10 cellular contexts compared by ENCODE assay signal in the genomic region with DNA sequence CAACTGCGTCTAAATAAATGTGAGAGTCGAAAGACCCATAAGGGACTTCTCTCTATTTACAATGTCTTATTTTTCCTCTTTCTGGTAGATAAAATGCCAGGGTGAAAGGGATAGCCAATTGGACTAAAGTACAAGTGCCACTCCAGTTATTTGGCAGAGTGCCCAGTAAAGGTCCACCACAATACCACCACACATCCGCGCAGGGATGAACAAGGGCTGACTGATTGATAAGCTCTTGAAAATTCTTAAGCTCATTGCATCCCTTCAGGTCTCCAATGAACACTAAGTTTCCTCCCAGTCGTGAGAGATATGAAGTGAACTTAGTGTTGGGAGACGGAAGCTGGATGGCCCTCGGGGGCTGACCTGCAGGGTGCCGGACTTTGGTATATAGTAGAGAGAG. TPM values are rescaled to one million over a fixed set of nuclear protein-coding genes. Genes with fewer than 3 reads are reported as not detected.
"Had no signal": no experiment of that assay in that cellular context is flagged by ENCODE, and none has a peak within 500 bp of the region (broad histone marks: within the 10 kb centered on the region; RNA-seq: fewer than 3 reads in every experiment).

No MANE protein-coding gene starts in this region.

RNA-seq across cellular contexts. Expression of gene GDNF, which starts 58.4 kb away (rescaled TPM):
- total RNA-seq: activated CD4-positive, alpha-beta memory T cell treated with anti-CD3 and anti-CD28 coated beads, Interleukin-2, amount 10 ng/mL, durations not matched to agents 7 days and 5 days; activated CD4-positive, alpha-beta T cell treated with anti-CD3 and anti-CD28 coated beads, Interleukin-2, amount 10 ng/mL, durations not matched to agents 7 days and 5 days; activated naive CD4-positive, alpha-beta T cell treated with anti-CD3 and anti-CD28 coated beads, Interleukin-2, amount 50 U/mL, for 72 hours; activated naive CD8-positive, alpha-beta T cell treated with anti-CD3 and anti-CD28 coated beads, Interleukin-2, amount 10 ng/mL, durations not matched to agents 7 days and 5 days; activated T-cell treated with anti-CD3 and anti-CD28 coated beads, Interleukin-2, amount 50 U/mL, for 72 hours; ascending aorta; cardiac muscle cell; dermis microvascular lymphatic vessel endothelial cell; endothelial cell of umbilical vein; glomerular endothelial cell had no signal
- polyA plus RNA-seq: cardiac muscle cell, endothelial cell of umbilical vein had no signal
